ENCODE assay signal across 1 cellular context in genomic region chr2:1054399-1054798, GRCh38.
TF ChIP-seq lines count a peak whose summit lies in the region.

No MANE protein-coding gene starts in this region.

TF ChIP-seq in IMR-90, 13 proteins besides CTCF, POLR2A, EP300 and RAD21:
- no peak for TF ChIP-seq FOS (IDR thresholded peaks at IDR 0.05; ENCODE audit: low read depth, low read length)
- TF ChIP-seq MAZ (IDR thresholded peaks at IDR 0.05; ENCODE audit: borderline replicate concordance, low read depth, low read length), result no peak
- TF ChIP-seq NFE2L2 (IDR thresholded peaks at IDR 0.05; ENCODE audit: low read depth, low read length), result no peak
- TF ChIP-seq RCOR1 (IDR thresholded peaks at IDR 0.05; ENCODE audit: insufficient replicate concordance, low read length), result no peak
- no peak for TF ChIP-seq RFX5 (IDR thresholded peaks at IDR 0.05; ENCODE audit: low read depth, low read length)
- no peak for TF ChIP-seq CEBPB (IDR thresholded peaks at IDR 0.05; ENCODE audit: low read depth, low read length)
- no peak for TF ChIP-seq MXI1 (IDR thresholded peaks at IDR 0.05; ENCODE audit: borderline replicate concordance, low read depth, low read length)
- no peak for TF ChIP-seq USF2 (IDR thresholded peaks at IDR 0.05; ENCODE audit: low read depth, low read length)
- no peak for TF ChIP-seq CHD1 (IDR thresholded peaks at IDR 0.05; ENCODE audit: low read depth, low read length)
- no peak for TF ChIP-seq MAFK (IDR thresholded peaks at IDR 0.05; ENCODE audit: low read depth, low read length)
- no peak for TF ChIP-seq ELK1 (IDR thresholded peaks at IDR 0.05; ENCODE audit: borderline replicate concordance, low read depth, low read length)
- TF ChIP-seq SMC3 (IDR thresholded peaks at IDR 0.05; ENCODE audit: low read depth, low read length), result no peak
- TF ChIP-seq BHLHE40 (IDR thresholded peaks at IDR 0.05; ENCODE audit: low read depth, low read length), result no peak
